Comparison of ENCODE assay signal across 24 cellular contexts in the genomic region with DNA sequence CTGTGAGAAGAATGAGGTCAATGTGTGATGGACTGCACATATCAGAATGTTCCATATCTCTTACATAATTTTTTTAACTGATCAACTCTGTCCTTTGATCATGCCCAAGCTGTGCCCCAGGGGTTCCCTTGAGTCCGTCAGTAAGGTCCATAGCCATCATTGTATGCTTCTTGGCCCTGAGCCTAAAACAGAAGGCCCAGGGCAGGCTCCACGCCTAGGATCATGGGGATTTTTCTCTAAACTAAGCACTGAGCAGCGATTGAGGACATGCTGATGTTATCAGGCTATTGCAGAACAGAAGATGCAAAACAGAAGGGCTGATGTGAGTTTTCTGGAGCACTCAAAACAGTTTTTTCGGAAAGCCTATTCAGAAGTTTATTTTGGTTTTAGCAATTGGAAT. TPM values are rescaled to one million over a fixed set of nuclear protein-coding genes. Genes with fewer than 3 reads are reported as not detected.
A peak's percentile ranks its signal among the peaks of the same experiment; 100 is the strongest.
DNase-seq lines count a peak whose midpoint lies in the region; ATAC-seq and TF ChIP-seq lines count a peak whose summit lies in the region.
"Had no signal": no experiment of that assay in that cellular context is flagged by ENCODE, and none has a peak within 500 bp of the region (broad histone marks: within the 10 kb centered on the region; RNA-seq: fewer than 3 reads in every experiment).

No MANE protein-coding gene starts in this region.

- H3K4me2 ChIP-seq in parathyroid adenoma (ENCODE audit: low read length), result peak overlapping the region; percentile 29
- H3K4me2 ChIP-seq: BLaER1 treated with 17β-estradiol and CSF1 and Interleukin-3, amounts not matched to agents 10 nM and 100 nM had no signal

- in situ Hi-C loops in SK-MEL-5 (cut with HindIII; ENCODE audit: low pct_unique_long_range_greater_than_20kb, low sequenced_read_pairs), result no loop called here

- peak; percentile 36 for DNase-seq in BE2C
- peak; percentile 59 for DNase-seq in SK-MEL-5 (ENCODE audit: low read depth, low spot score)
- DNase-seq in epidermal melanocyte (ENCODE audit: insufficient read length, low spot score), result peak; percentile 33
- no peak for DNase-seq in GM19238 (ENCODE audit: insufficient read length, low spot score)
- no peak for DNase-seq in mucosa of gallbladder (ENCODE audit: low spot score)
- DNase-seq: 8988T; CD8-positive, alpha-beta T cell; COR-L47; DMS 273 treated with DMSO at 0.1 percent for 48 hours; DMS53; DND-41; EL; GM23248; HCEC 1CT; IMR-90 had no signal

- H3K79me2 ChIP-seq in parathyroid adenoma, result no peaks in the 10 kb centered on the region

- H3K4me1 ChIP-seq in BE2C (peaks cover 9% of the 10 kb centered on the region; the same call in 1 of the 2 replicates), parathyroid adenoma (peaks cover 7% of the 10 kb centered on the region)
- H3K4me1 ChIP-seq: BLaER1 treated with 17β-estradiol and CSF1 and Interleukin-3, amounts not matched to agents 10 nM and 100 nM had no signal

- H3K27me3 ChIP-seq in BE2C (peaks cover 4% of the 10 kb centered on the region), parathyroid adenoma (ENCODE audit: control insufficient read depth, insufficient read depth, low read length) (no peaks in the 10 kb centered on the region)
- H3K27me3 ChIP-seq: BLaER1 treated with 17β-estradiol and CSF1 and Interleukin-3, amounts not matched to agents 10 nM and 100 nM had no signal

- H3K4me3 ChIP-seq in BE2C (ENCODE audit: low read depth, low read length) (no peak overlapping the region), parathyroid adenoma (ENCODE audit: low read depth, low read length) (peak overlapping the region; percentile 8)
- H3K4me3 ChIP-seq: BLaER1 treated with 17β-estradiol and CSF1 and Interleukin-3, amounts not matched to agents 10 nM and 100 nM; GM12878; GM23248 had no signal

- H3K9me3 ChIP-seq in BE2C (no peaks in the 10 kb centered on the region; the same call in 1 of the 2 replicates), parathyroid adenoma (ENCODE audit: control insufficient read depth, low read length) (no peaks in the 10 kb centered on the region)
- H3K9me3 ChIP-seq: BLaER1 treated with 17β-estradiol and CSF1 and Interleukin-3, amounts not matched to agents 10 nM and 100 nM had no signal

- no peak overlapping the region for H3K4me3 Mint-ChIP-seq in activated T-helper 17 cell treated with anti-CD3 and anti-CD28 coated beads, Interleukin-2, amount 50 U/mL, for 72 hours
- H3K4me3 Mint-ChIP-seq: CD8-positive, alpha-beta T cell had no signal

- H3K27ac Mint-ChIP-seq in activated T-helper 17 cell treated with anti-CD3 and anti-CD28 coated beads, Interleukin-2, amount 50 U/mL, for 72 hours, result no peak overlapping the region
- H3K27ac Mint-ChIP-seq: CD8-positive, alpha-beta T cell had no signal

- peak overlapping the region; percentile 48 for H2AFZ ChIP-seq in parathyroid adenoma
- H2AFZ ChIP-seq: GM23248 had no signal

- no peak for TF ChIP-seq CTCF in BE2C (IDR thresholded peaks at IDR 0.05; ENCODE audit: low read depth, low read length)
- TF ChIP-seq CTCF in parathyroid adenoma (IDR thresholded peaks at IDR 0.05), result no peak

- H3K27me3 Mint-ChIP-seq in activated T-helper 17 cell treated with anti-CD3 and anti-CD28 coated beads, Interleukin-2, amount 50 U/mL, for 72 hours, result peaks cover 3% of the 10 kb centered on the region

- H3K36me3 Mint-ChIP-seq in activated T-helper 17 cell treated with anti-CD3 and anti-CD28 coated beads, Interleukin-2, amount 50 U/mL, for 72 hours (ENCODE audit: low read depth), result no peaks in the 10 kb centered on the region
- H3K36me3 Mint-ChIP-seq: CD8-positive, alpha-beta T cell had no signal

- no peak overlapping the region for H3K27ac ChIP-seq in parathyroid adenoma
- H3K27ac ChIP-seq: BLaER1 treated with 17β-estradiol and CSF1 and Interleukin-3, amounts not matched to agents 10 nM and 100 nM; GM23248; HL-60 had no signal

- no peaks in the 10 kb centered on the region for H3K4me1 Mint-ChIP-seq in activated T-helper 17 cell treated with anti-CD3 and anti-CD28 coated beads, Interleukin-2, amount 50 U/mL, for 72 hours

- H3K9ac ChIP-seq in parathyroid adenoma, result no peak overlapping the region
- H3K9ac ChIP-seq: BLaER1 treated with 17β-estradiol and CSF1 and Interleukin-3, amounts not matched to agents 10 nM and 100 nM; GM23248 had no signal

- H3K36me3 ChIP-seq in BE2C (no peaks in the 10 kb centered on the region), parathyroid adenoma (ENCODE audit: control insufficient read depth, insufficient read depth, low read length) (no peaks in the 10 kb centered on the region)
- H3K36me3 ChIP-seq: BLaER1 treated with 17β-estradiol and CSF1 and Interleukin-3, amounts not matched to agents 10 nM and 100 nM had no signal

- H3K9me3 Mint-ChIP-seq in activated T-helper 17 cell treated with anti-CD3 and anti-CD28 coated beads, Interleukin-2, amount 50 U/mL, for 72 hours, result no peaks in the 10 kb centered on the region
- H3K9me3 Mint-ChIP-seq: CD8-positive, alpha-beta T cell had no signal

- no peak for ATAC-seq in activated T-helper 17 cell treated with anti-CD3 and anti-CD28 coated beads, Interleukin-2, amount 50 U/mL, for 72 hours (replicated peaks)
- ATAC-seq: CD8-positive, alpha-beta T cell; GM12878 had no signal

RNA-seq across cellular contexts. Expression of a gene that starts 20.9 kb away (rescaled TPM):
- not detected for polyA plus RNA-seq in BE2C (2012; ENCODE audit: insufficient read depth, insufficient read length, low read depth)
- not detected in 2 replicates for total RNA-seq in SK-MEL-5 (2014; rRNA removed; shearing (Covaris generic))
- polyA plus RNA-seq in SK-MEL-5 (2015; cell fraction: cytosol; rRNA removed), result not detected in 2 replicates
- polyA plus RNA-seq in SK-MEL-5 (2015; cell fraction: nucleus; rRNA removed), result not detected in 2 replicates
- not detected for total RNA-seq in activated T-helper 17 cell treated with anti-CD3 and anti-CD28 coated beads, Interleukin-2, amount 50 U/mL, for 72 hours
- not detected for total RNA-seq in mucosa of gallbladder
- total RNA-seq: A673; CD8-positive, alpha-beta T cell; G401; GM12878; GM23248; HT1080; IMR-90 had no signal
- polyA plus RNA-seq: AG04450, GM12878, GM23248, IMR-90 had no signal

RNA-seq across cellular contexts. Expression of a gene that starts 34.6 kb away (rescaled TPM):
- polyA plus RNA-seq in BE2C (2012; ENCODE audit: insufficient read depth, insufficient read length, low read depth), result not detected
- not detected in 2 replicates for total RNA-seq in SK-MEL-5 (2014; rRNA removed; shearing (Covaris generic))
- polyA plus RNA-seq in SK-MEL-5 (2015; cell fraction: cytosol; rRNA removed), result 0.14 TPM in 1 of 2 replicates, not detected in the other
- not detected in 2 replicates for polyA plus RNA-seq in SK-MEL-5 (2015; cell fraction: nucleus; rRNA removed)
- under 1 TPM in 1 of 2 donors, not detected in 1; 0.45 TPM for total RNA-seq in activated T-helper 17 cell treated with anti-CD3 and anti-CD28 coated beads, Interleukin-2, amount 50 U/mL, for 72 hours
- 0.86 TPM for total RNA-seq in mucosa of gallbladder
- total RNA-seq: G401, GM23248, HT1080, IMR-90 had no signal
- polyA plus RNA-seq: AG04450, GM23248, IMR-90 had no signal

RNA-seq across cellular contexts. Expression of a gene that starts 47.9 kb away (rescaled TPM):
- polyA plus RNA-seq in BE2C (2012; ENCODE audit: insufficient read depth, insufficient read length, low read depth), result not detected
- 0.66 TPM in 1 of 2 replicates, not detected in the other for total RNA-seq in SK-MEL-5 (2014; rRNA removed; shearing (Covaris generic))
- 0.39 and 0.88 TPM in 2 replicates for polyA plus RNA-seq in SK-MEL-5 (2015; cell fraction: cytosol; rRNA removed)
- not detected in 2 replicates for polyA plus RNA-seq in SK-MEL-5 (2015; cell fraction: nucleus; rRNA removed)
- not detected for total RNA-seq in activated T-helper 17 cell treated with anti-CD3 and anti-CD28 coated beads, Interleukin-2, amount 50 U/mL, for 72 hours
- total RNA-seq in mucosa of gallbladder, result not detected
- total RNA-seq: A673; CD8-positive, alpha-beta T cell; G401; GM12878; GM23248; HT1080; IMR-90 had no signal
- polyA plus RNA-seq: AG04450, GM12878, GM23248, IMR-90 had no signal

RNA-seq across cellular contexts. Expression of a gene that starts 51.3 kb away (rescaled TPM):
- not detected for polyA plus RNA-seq in BE2C (2012; ENCODE audit: insufficient read depth, insufficient read length, low read depth)
- not detected in 2 replicates for total RNA-seq in SK-MEL-5 (2014; rRNA removed; shearing (Covaris generic))
- polyA plus RNA-seq in SK-MEL-5 (2015; cell fraction: cytosol; rRNA removed), result not detected in 2 replicates
- polyA plus RNA-seq in SK-MEL-5 (2015; cell fraction: nucleus; rRNA removed), result not detected in 2 replicates
- total RNA-seq in activated T-helper 17 cell treated with anti-CD3 and anti-CD28 coated beads, Interleukin-2, amount 50 U/mL, for 72 hours, result not detected
- total RNA-seq in mucosa of gallbladder, result not detected
- total RNA-seq: A673; CD8-positive, alpha-beta T cell; G401; GM12878; GM23248; HT1080; IMR-90 had no signal
- polyA plus RNA-seq: AG04450, GM12878, GM23248, IMR-90 had no signal

Comparison
In these comparisons a context has a peak if more than half of its experiments do, and no peak if none do; other contexts are left out.
1. DNase-seq: peak in BE2C (single experiment), SK-MEL-5 (single experiment) and epidermal melanocyte (single experiment); none in GM19238 (single experiment) and mucosa of gallbladder (single experiment).